ENCODE assay signal across 8 cellular contexts in genomic region chr9:43130744-43131171, GRCh38.
DNase-seq lines count a peak whose midpoint lies in the region; TF ChIP-seq lines count a peak whose summit lies in the region.
"Not testable (repeated sequence)": the region's sequence is repeated elsewhere in the genome, so short reads cannot be mapped to it uniquely, and the experiment has no call there.

No MANE protein-coding gene starts in this region.

- not testable (repeated sequence) for H4K20me1 ChIP-seq in smooth muscle cell (ENCODE audit: low read depth)

- not testable (repeated sequence) for H3K4me1 ChIP-seq in smooth muscle cell (ENCODE audit: low read depth)

- H3K27me3 ChIP-seq in smooth muscle cell (ENCODE audit: low read depth): not testable (repeated sequence)

- not testable (repeated sequence) for H3F3A ChIP-seq in smooth muscle cell (ENCODE audit: low read depth)

- TF ChIP-seq CTCF in astrocyte of the spinal cord (IDR thresholded peaks at IDR 0.05; ENCODE audit: low read depth, low read length); epithelial cell of proximal tubule (conservative IDR thresholded peaks at IDR 0.05; ENCODE audit: low read depth, low read length); smooth muscle cell (IDR thresholded peaks at IDR 0.05; ENCODE audit: borderline replicate concordance, insufficient read depth, poor library complexity, severe bottlenecking): not testable (repeated sequence)

- H3K79me2 ChIP-seq in smooth muscle cell (ENCODE audit: low read depth): not testable (repeated sequence)

- 55% methylated on average over 2 of the region's 2 CpGs for WGBS in smooth muscle cell (ENCODE audit: low lambda C conversion rate)

- not testable (repeated sequence) for H3K4me3 ChIP-seq in astrocyte of the spinal cord (ENCODE audit: low read depth, low read length); epithelial cell of proximal tubule (ENCODE audit: low read depth, low read length); smooth muscle cell

- not testable (repeated sequence) for H3K36me3 ChIP-seq in smooth muscle cell (ENCODE audit: low read depth)

- H3K27ac ChIP-seq in smooth muscle cell (ENCODE audit: low read depth): peak overlapping the region; percentile 12

- peak; percentile 47 for DNase-seq in Caki2 (ENCODE audit: low read depth)
- peak; percentile 10 for DNase-seq in HPDE6-E6E7 (ENCODE audit: extremely low spot score)
- peak; percentile 16 for DNase-seq in RPMI7951 (ENCODE audit: low read depth)
- DNase-seq in astrocyte of the spinal cord (ENCODE audit: low read depth, low spot score): peak; percentile 74
- peak; percentile 80 for DNase-seq in epithelial cell of proximal tubule (ENCODE audit: low read depth)
- peak; percentile 57 for DNase-seq in foreskin melanocyte
- DNase-seq in lung microvascular endothelial cell (ENCODE audit: low read depth in 2 of 2): peak; percentile 23 to 39
- not testable (repeated sequence) for DNase-seq in smooth muscle cell (lab: John Stamatoyannopoulos, UW; ENCODE audit: unreplicated experiment)

- in situ Hi-C loops in Caki2 (cut with HindIII; ENCODE audit: low pct_unique_long_range_greater_than_20kb, low sequenced_read_pairs); astrocyte of the spinal cord (cut with HindIII; ENCODE audit: low sequenced_read_pairs): not testable (repeated sequence)

- not testable (repeated sequence) for H2AFZ ChIP-seq in smooth muscle cell (ENCODE audit: low read depth)

- not testable (repeated sequence) for H3K9me3 ChIP-seq in smooth muscle cell (replicated peaks; ENCODE audit: low read depth)

- not testable (repeated sequence) for H3K9ac ChIP-seq in smooth muscle cell (ENCODE audit: low read depth)

- not testable (repeated sequence) for H3K4me2 ChIP-seq in smooth muscle cell
